In the genomic region with DNA sequence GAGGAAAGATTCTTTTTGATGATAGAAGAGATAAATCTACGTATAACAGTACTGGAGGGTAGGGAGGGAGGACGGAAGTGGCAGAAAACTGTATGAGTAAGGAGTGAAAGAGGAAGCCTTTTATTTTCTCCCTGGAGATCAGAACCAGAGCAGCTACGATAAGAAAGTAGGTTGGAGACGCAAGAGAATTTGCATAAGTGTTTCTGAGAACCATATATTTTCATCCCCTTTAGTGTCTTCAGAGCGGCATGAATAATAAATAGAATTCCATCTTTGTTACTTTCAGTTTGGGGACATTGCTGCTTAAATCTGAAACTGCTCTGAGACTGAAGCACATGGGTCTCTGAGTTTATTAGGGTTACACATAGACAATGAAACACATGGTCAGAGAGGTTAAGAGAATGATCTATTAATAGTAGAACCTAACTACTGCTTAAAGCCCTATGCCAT, we compare ENCODE assay signal across 8 cellular contexts.
A peak's percentile ranks its signal among the peaks of the same experiment; 100 is the strongest.
DNase-seq lines count a peak whose midpoint lies in the region; ATAC-seq and TF ChIP-seq lines count a peak whose summit lies in the region.

No MANE protein-coding gene starts in this region.

- TF ChIP-seq CTCF in thoracic aorta (IDR thresholded peaks at IDR 0.05), result no peak

- peak overlapping the region; percentile 46 for H3K4me3 ChIP-seq in thoracic aorta

- no peaks in the 10 kb centered on the region for H3K36me3 ChIP-seq in thoracic aorta

- H3K9me3 ChIP-seq in thoracic aorta, result no peaks in the 10 kb centered on the region

- peaks cover 0 to 9% of the 10 kb centered on the region in 2 donors for H3K4me1 ChIP-seq in thoracic aorta (ENCODE audit: control insufficient read depth in 1 of 2, low read depth in 2 of 2)

- DNase-seq in COLO829 (ENCODE audit: low spot score), result peak; percentile 55
- DNase-seq in amniotic epithelial cell (ENCODE audit: low read depth), result peak; percentile 51
- no peak for DNase-seq in thoracic aorta (ENCODE audit: low spot score)
- no peak for DNase-seq in NCI-H2171 (lab: John Stamatoyannopoulos, UW)
- DNase-seq in NCI-H345 treated with DMSO at 0.1 percent for 48 hours (lab: John Stamatoyannopoulos, UW; ENCODE audit: unreplicated experiment), result no peak
- no peak for DNase-seq in ureter (ENCODE audit: low spot score)

- H3K27me3 ChIP-seq in thoracic aorta (replicated peaks; ENCODE audit: insufficient read depth), result no peaks in the 10 kb centered on the region

- no peak overlapping the region for H3K27ac ChIP-seq in thoracic aorta

- ATAC-seq in GM19452 (IDR thresholded peaks at IDR 0.05; ENCODE audit: unreplicated experiment) (peak; percentile 77), HG03457 (IDR thresholded peaks at IDR 0.05; ENCODE audit: unreplicated experiment) (peak; percentile 76), thoracic aorta (ENCODE audit: insufficient number of reproducible peaks, low FRiP score, low read depth) (no peak)

Comparison
In these comparisons a context has a peak if more than half of its experiments do, and no peak if none do; other contexts are left out.
1. DNase-seq: peak in COLO829 (single experiment) and amniotic epithelial cell (single experiment); none in thoracic aorta (single experiment), NCI-H2171 (single experiment), NCI-H345 treated with DMSO at 0.1 percent for 48 hours (single experiment) and ureter (single experiment).